8 cellular contexts compared by ENCODE assay signal in the genomic region with DNA sequence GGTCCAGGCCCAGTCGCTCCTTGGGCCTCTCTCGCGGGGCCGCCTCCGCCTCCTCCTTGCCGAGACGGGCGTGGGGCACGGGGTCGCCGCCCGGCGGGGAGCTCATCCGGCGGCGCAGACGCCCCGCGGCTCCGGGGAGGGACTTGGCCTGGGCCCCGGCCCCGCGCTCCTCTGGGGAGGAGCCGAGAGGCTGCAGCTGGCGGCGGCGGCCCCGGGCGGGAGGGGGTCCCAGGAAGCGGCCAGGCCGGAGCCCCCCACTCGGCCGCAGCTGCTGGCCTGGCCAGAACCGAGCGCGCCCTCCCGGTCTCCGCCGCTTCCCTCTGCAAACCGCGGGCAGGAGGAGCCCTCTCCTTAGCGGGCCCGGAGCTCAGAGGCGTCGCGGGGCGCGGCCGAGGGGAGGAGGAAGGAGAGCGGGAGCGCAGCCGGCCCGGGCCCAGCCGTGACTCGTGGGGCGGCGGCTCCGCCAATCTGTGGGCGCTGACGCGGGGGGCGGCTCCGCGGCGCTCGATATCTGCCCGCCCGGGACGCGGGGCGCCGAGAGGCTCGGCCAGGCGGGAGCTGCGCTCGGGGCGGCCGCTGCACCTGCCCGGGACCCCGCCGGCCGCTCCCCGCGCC. TPM values are rescaled to one million over a fixed set of nuclear protein-coding genes. Genes with fewer than 3 reads are reported as not detected.
DNase-seq lines count a peak whose midpoint lies in the region; ATAC-seq and TF ChIP-seq lines count a peak whose summit lies in the region.

A gene (plus strand): TSS at position 537 of the 615 bp plus-strand sequence. CDS start 629 bp downstream, outside the sequence.

- peak within 1 kb of the TSS; percentile 92 for H3K56ac ChIP-seq in mesendoderm (ENCODE audit: low read length)

- peaks cover 6% of the 10 kb centered on the region for H3K36me3 ChIP-seq in mesendoderm (ENCODE audit: control insufficient read depth, insufficient read depth, low read length)

- H3K79me2 ChIP-seq in mesendoderm (ENCODE audit: control insufficient read depth, insufficient read depth, low read length) = peaks cover 27% of the 10 kb centered on the region

- no peak within 1 kb of the TSS for H2BK5ac ChIP-seq in mesendoderm (ENCODE audit: low read length)

- peak within 1 kb of the TSS; percentile 31 for H3K27ac ChIP-seq in mesendoderm (ENCODE audit: low read depth, low read length)

- no peak within 1 kb of the TSS for H2AK5ac ChIP-seq in mesendoderm (ENCODE audit: low read length)

- H3K79me1 ChIP-seq in mesendoderm (ENCODE audit: low read length) = peaks cover 11% of the 10 kb centered on the region

- H3K4me2 ChIP-seq in mesendoderm (ENCODE audit: low read length) = peak within 1 kb of the TSS; percentile 75

- H3K27me3 ChIP-seq in mesendoderm (ENCODE audit: insufficient read depth, low read length, poor library complexity) = no peaks in the 10 kb centered on the region

- peak within 1 kb of the TSS; percentile 80 for H3K9ac ChIP-seq in mesendoderm (ENCODE audit: low read length)

- H3K18ac ChIP-seq in mesendoderm (ENCODE audit: low read length) = peak within 1 kb of the TSS; percentile 51

- WGBS in mesendoderm (ENCODE audit: extremely low coverage, insufficient coverage, low lambda C conversion rate) = no CpG with 5 or more reads among the region's 84 CpGs

- H3K4me3 ChIP-seq in epithelial cell of proximal tubule (ENCODE audit: low read depth, low read length) (peak within 1 kb of the TSS; percentile 94), mesendoderm (ENCODE audit: low read length) (peak within 1 kb of the TSS; percentile 64)

- H4K5ac ChIP-seq in mesendoderm (ENCODE audit: low read length) = no peak within 1 kb of the TSS

- H2BK15ac ChIP-seq in mesendoderm (replicated peaks; ENCODE audit: low read depth) = no peak within 1 kb of the TSS

- no peak for TF ChIP-seq CTCF in epithelial cell of proximal tubule (conservative IDR thresholded peaks at IDR 0.05; ENCODE audit: low read depth, low read length)

- no peak within 1 kb of the TSS for H4K8ac ChIP-seq in mesendoderm (ENCODE audit: low read depth, low read length)

- H3K4me1 ChIP-seq in mesendoderm (ENCODE audit: control insufficient read depth, low read depth, low read length) = peaks cover 4% of the 10 kb centered on the region

- H3K4ac ChIP-seq in mesendoderm (ENCODE audit: low read depth, low read length) = peak within 1 kb of the TSS; percentile 57

- DNase-seq in EH (ENCODE audit: low read depth) (peak; percentile 87), NCI-H2171 (lab: John Stamatoyannopoulos, UW) (peak; percentile 66), activated T-cell treated with anti-CD3 and anti-CD28 coated beads for 4 hours (peak; percentile 5), epithelial cell of proximal tubule (ENCODE audit: low read depth) (no peak), mesendoderm (peak; percentile 61)
- DNase-seq in stimulated activated CD8-positive, alpha-beta memory T cell treated with anti-CD3 and anti-CD28 coated beads, Interleukin-12 subunit alpha, Interleukin-12 subunit beta, amount 100 ng/mL, for 1 hour (ENCODE audit: low read depth) = peak; percentile 1
- DNase-seq in NK-92 treated with Interleukin-12 subunit alpha and Interleukin-12 subunit beta, amount 100 ng/mL, for 24 hours (lab: John Stamatoyannopoulos, UW) = no peak

- peak within 1 kb of the TSS; percentile 66 for H3K23ac ChIP-seq in mesendoderm (ENCODE audit: low read length)

- no peak within 1 kb of the TSS for H2BK120ac ChIP-seq in mesendoderm (ENCODE audit: low read depth, low read length)

- no peak for ATAC-seq in HG02870 (IDR thresholded peaks at IDR 0.05; ENCODE audit: unreplicated experiment)

RNA-seq across cellular contexts. Expression of the gene that starts here (rescaled TPM):
- total RNA-seq in epithelial cell of proximal tubule = 84.2 and 85.0 TPM in 2 replicates
- 14.5 TPM for polyA plus RNA-seq in mesendoderm (2013, experiment 1 of 2)
- 15.4 TPM for polyA plus RNA-seq in mesendoderm (2013, experiment 2 of 2)

Comparison
In these comparisons a context has a peak if more than half of its experiments do, and no peak if none do; other contexts are left out.
1. DNase-seq: peak in EH (single experiment), NCI-H2171 (single experiment), activated T-cell treated with anti-CD3 and anti-CD28 coated beads for 4 hours (single experiment), mesendoderm (single experiment) and stimulated activated CD8-positive, alpha-beta memory T cell treated with anti-CD3 and anti-CD28 coated beads, Interleukin-12 subunit alpha, Interleukin-12 subunit beta, amount 100 ng/mL, for 1 hour (single experiment); none in epithelial cell of proximal tubule (single experiment) and NK-92 treated with Interleukin-12 subunit alpha and Interleukin-12 subunit beta, amount 100 ng/mL, for 24 hours (single experiment).